Comparison of ENCODE assay signal across 8 cellular contexts in the genomic region with DNA sequence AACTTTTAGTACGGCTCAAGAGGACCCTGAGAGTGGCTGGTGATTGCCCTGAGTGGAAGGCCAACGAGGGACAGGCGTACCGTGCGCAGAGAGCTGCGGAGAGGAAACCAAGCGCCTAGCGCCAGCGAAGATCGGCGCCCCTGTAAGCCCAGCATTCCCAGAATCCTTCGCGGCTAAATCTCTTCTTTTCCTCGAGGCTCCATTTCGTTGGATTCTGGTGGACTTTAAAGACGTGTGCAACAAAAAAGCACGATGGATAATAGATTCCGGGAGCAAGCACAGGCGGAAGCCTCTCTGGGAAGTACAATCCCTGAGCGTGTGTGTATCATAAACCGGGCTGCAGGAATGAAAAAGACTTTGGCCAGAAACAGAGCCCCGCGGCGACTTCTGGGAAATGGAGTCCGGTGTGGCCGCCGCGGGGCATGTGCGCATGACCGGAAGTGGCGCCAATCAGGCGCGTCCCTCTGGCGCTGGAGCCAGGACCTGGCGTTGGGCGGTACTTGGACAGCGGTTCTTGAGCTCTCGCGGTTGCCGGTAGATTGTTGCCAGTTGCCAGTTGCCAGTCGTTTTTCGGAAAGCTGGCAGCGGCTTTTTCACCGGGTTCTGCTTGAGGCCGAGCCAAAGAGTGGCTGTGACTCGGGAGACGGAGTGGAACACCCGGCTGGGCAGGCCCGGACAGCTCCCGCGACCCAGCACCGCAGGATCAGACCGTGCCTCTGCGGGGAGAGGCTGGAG. TPM values are rescaled to one million over a fixed set of nuclear protein-coding genes. Genes with fewer than 3 reads are reported as not detected.
A peak's percentile ranks its signal among the peaks of the same experiment; 100 is the strongest.
DNase-seq lines count a peak whose midpoint lies in the region; ATAC-seq and TF ChIP-seq lines count a peak whose summit lies in the region.

A gene (plus strand): TSS at position 449 of the 735 bp plus-strand sequence. CDS start 406 bp downstream, outside the sequence.

- H3K36me3 Mint-ChIP-seq in activated CD4-positive, alpha-beta T cell treated with anti-CD3 and anti-CD28 coated beads for 36 hours (ENCODE audit: low read depth) = peaks cover 24% of the 10 kb centered on the region

- ATAC-seq in GM19328 (IDR thresholded peaks at IDR 0.05; ENCODE audit: unreplicated experiment) = peak; percentile 77
- peak; percentile 84 for ATAC-seq in HG03460 (IDR thresholded peaks at IDR 0.05; ENCODE audit: unreplicated experiment)
- ATAC-seq in activated CD4-positive, alpha-beta T cell treated with anti-CD3 and anti-CD28 coated beads for 36 hours = peak; percentile 81

- H3K4me3 Mint-ChIP-seq in activated CD4-positive, alpha-beta T cell treated with anti-CD3 and anti-CD28 coated beads for 36 hours = peak within 1 kb of the TSS; percentile 99

- POLR2A ChIA-PET in BJ (lab: Charles Lee) = interaction anchor here (0.6 to 0.8 kb wide), 2 partner anchors 27 to 36 kb away, joined by 3 to 11 read pairs; a partner anchor contains a TSS
- POLR2A ChIA-PET in activated CD4-positive, alpha-beta T cell treated with anti-CD3 and anti-CD28 coated beads for 36 hours (lab: Charles Lee) = interaction anchor here (0.7 to 2.7 kb wide), 4 partner anchors 21 to 414 kb away, joined by 3 to 21 read pairs (median 4); a partner anchor contains a TSS

- CTCF ChIA-PET in BJ (lab: Yijun Ruan, JAX) = interaction anchor here (0.9 kb wide), 2 partner anchors 16 to 27 kb away, joined by 3 to 4 read pairs; no protein-coding TSS in a partner anchor
- CTCF ChIA-PET in activated CD4-positive, alpha-beta T cell treated with anti-CD3 and anti-CD28 coated beads for 36 hours (lab: Charles Lee) = interaction anchor here (0.7 to 2.0 kb wide), 6 partner anchors 22 to 36 kb away, joined by 3 to 7 read pairs (median 4); a partner anchor contains a TSS

- TF ChIP-seq CTCF in BJ (IDR thresholded peaks at IDR 0.05; ENCODE audit: insufficient read depth, low read depth, low read length) = no peak
- no peak for TF ChIP-seq CTCF in choroid plexus epithelial cell (conservative IDR thresholded peaks at IDR 0.05; ENCODE audit: low read depth, low read length)

- intact Hi-C loops in activated CD4-positive, alpha-beta T cell treated with anti-CD3 and anti-CD28 coated beads for 36 hours (cut with DNase I, micrococcal nuclease) = loop anchor here (1.0 to 10.0 kb wide), 14 partner anchors 27 to 1899 kb away; a partner anchor contains a TSS

- peak within 1 kb of the TSS; percentile 89 for H3K27ac Mint-ChIP-seq in activated CD4-positive, alpha-beta T cell treated with anti-CD3 and anti-CD28 coated beads for 36 hours

- DNase-seq in BJ (ENCODE audit: low read depth) (peak; percentile 56), NCI-H524 treated with DMSO at 0.1 percent for 48 hours (lab: John Stamatoyannopoulos, UW) (peak; percentile 74), choroid plexus epithelial cell (ENCODE audit: low read depth) (peak; percentile 95), kidney glomerular epithelial cell (lab: John Stamatoyannopoulos, UW) (peak; percentile 91)
- DNase-seq in activated CD4-positive, alpha-beta T cell treated with anti-CD3 and anti-CD28 coated beads for 36 hours = peak; percentile 96
- peak; percentile 95 for DNase-seq in stimulated activated CD4-positive, alpha-beta T cell treated with anti-CD3 and anti-CD28 coated beads, Interleukin-15, amount 100 ng/mL, for 24 hours

- no peaks in the 10 kb centered on the region for H3K9me3 Mint-ChIP-seq in activated CD4-positive, alpha-beta T cell treated with anti-CD3 and anti-CD28 coated beads for 36 hours (ENCODE audit: low read depth)

- no peaks in the 10 kb centered on the region for H3K27me3 ChIP-seq in BJ (ENCODE audit: control insufficient read depth, insufficient read depth, low read length)

- peaks cover 49% of the 10 kb centered on the region for H3K4me1 Mint-ChIP-seq in activated CD4-positive, alpha-beta T cell treated with anti-CD3 and anti-CD28 coated beads for 36 hours

- H3K27me3 Mint-ChIP-seq in activated CD4-positive, alpha-beta T cell treated with anti-CD3 and anti-CD28 coated beads for 36 hours = no peaks in the 10 kb centered on the region

- H3K36me3 ChIP-seq in BJ (ENCODE audit: control insufficient read depth, insufficient read depth, low read length) = peaks cover 1% of the 10 kb centered on the region

- H3K4me3 ChIP-seq in BJ (ENCODE audit: low read depth, low read length) = peak within 1 kb of the TSS; percentile 83
- H3K4me3 ChIP-seq in choroid plexus epithelial cell (ENCODE audit: low read depth, low read length) = peak within 1 kb of the TSS; percentile 82

RNA-seq across cellular contexts. Expression of the gene that starts here (rescaled TPM):
- polyA plus RNA-seq in BJ (2011; rRNA removed) = 5.3 and 6.9 TPM in 2 replicates
- 10.4 and 18.1 TPM in 2 replicates for polyA minus RNA-seq in BJ (2011; rRNA and poly(A)+ RNA removed)
- total RNA-seq in activated CD4-positive, alpha-beta T cell treated with anti-CD3 and anti-CD28 coated beads for 36 hours = 1 to 10 TPM; 6.9 to 7.6 TPM

Comparison
In these comparisons a context has a peak if more than half of its experiments do, and no peak if none do; other contexts are left out.
1. Peak in every context shown above with its lines: DNase-seq, ATAC-seq and H3K4me3 ChIP-seq.